In the genomic region with DNA sequence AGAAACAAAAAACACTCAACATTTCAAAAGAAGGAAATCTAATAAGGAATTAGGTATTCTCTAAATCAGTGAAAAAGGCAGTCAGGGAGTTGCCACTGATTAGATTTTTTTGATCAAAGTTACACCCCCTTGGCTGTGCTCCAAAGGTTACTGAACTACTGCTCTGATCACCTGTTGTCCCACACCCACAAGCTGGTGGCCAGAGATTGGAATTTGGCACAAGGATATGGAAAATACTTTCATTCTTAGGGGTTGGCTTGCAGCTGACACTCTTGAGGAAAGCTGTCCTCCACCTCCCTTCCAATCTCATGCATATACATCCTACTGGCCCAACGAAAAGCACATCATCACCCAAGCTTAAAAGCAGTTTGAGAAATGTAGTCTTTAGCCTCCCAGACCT, we compare ENCODE assay signal across 16 cellular contexts.
"Had no signal": no experiment of that assay in that cellular context is flagged by ENCODE, and none has a peak within 500 bp of the region (broad histone marks: within the 10 kb centered on the region; RNA-seq: fewer than 3 reads in every experiment).

No MANE protein-coding gene starts in this region.

- H3K4me3 ChIP-seq: ascending aorta, gastrocnemius medialis, heart left ventricle, smooth muscle cell, suprapubic skin had no signal

- H3K36me3 ChIP-seq: ascending aorta, gastrocnemius medialis, heart left ventricle, suprapubic skin had no signal

- DNase-seq: activated CD4-positive, alpha-beta T cell treated with anti-CD3 and anti-CD28 coated beads, Interleukin-2, amount 50 U/mL, for 4 hours; activated CD4-positive, CD25-positive, alpha-beta regulatory T cell treated with anti-CD3 and anti-CD28 coated beads, Interleukin-2, amount 50 U/mL, for 72 hours; activated CD8-positive, alpha-beta memory T cell treated with anti-CD3 and anti-CD28 coated beads, Interleukin-2, amount 10 ng/mL, durations not matched to agents 7 days and 5 days; activated naive CD4-positive, alpha-beta T cell treated with anti-CD3 and anti-CD28 coated beads for 36 hours; activated naive CD8-positive, alpha-beta T cell treated with anti-CD3 and anti-CD28 coated beads, Interleukin-2, amount 50 U/mL, for 24 hours; activated T-cell treated with anti-CD3 and anti-CD28 coated beads, Interleukin-2, amount 50 U/mL, for 1 hour; gastrocnemius medialis; heart left ventricle; naive thymus-derived CD8-positive, alpha-beta T cell; retina; stimulated activated naive CD8-positive, alpha-beta T cell treated with anti-CD3 and anti-CD28 coated beads, Interleukin-15, Interleukin-2, amounts not matched to agents 100 U/mL and 50 U/mL, for 24 hours; T-cell; T1000 had no signal

- H3K27me3 ChIP-seq: ascending aorta, gastrocnemius medialis, heart left ventricle, suprapubic skin had no signal

- H3K4me1 ChIP-seq: ascending aorta, suprapubic skin had no signal

- ATAC-seq: activated CD8-positive, alpha-beta memory T cell treated with anti-CD3 and anti-CD28 coated beads, Interleukin-2, amount 10 ng/mL, durations not matched to agents 7 days and 5 days; activated naive CD8-positive, alpha-beta T cell treated with anti-CD3 and anti-CD28 coated beads, Interleukin-2, amount 50 U/mL, for 24 hours; gastrocnemius medialis; naive thymus-derived CD8-positive, alpha-beta T cell; stimulated activated naive CD8-positive, alpha-beta T cell treated with anti-CD3 and anti-CD28 coated beads, Interleukin-15, Interleukin-2, amounts not matched to agents 100 U/mL and 50 U/mL, for 24 hours; T-cell had no signal

- H3K27ac ChIP-seq: ascending aorta, gastrocnemius medialis, heart left ventricle, suprapubic skin had no signal

- H3K9me3 ChIP-seq: ascending aorta, gastrocnemius medialis, heart left ventricle, suprapubic skin had no signal
